In the genomic region with DNA sequence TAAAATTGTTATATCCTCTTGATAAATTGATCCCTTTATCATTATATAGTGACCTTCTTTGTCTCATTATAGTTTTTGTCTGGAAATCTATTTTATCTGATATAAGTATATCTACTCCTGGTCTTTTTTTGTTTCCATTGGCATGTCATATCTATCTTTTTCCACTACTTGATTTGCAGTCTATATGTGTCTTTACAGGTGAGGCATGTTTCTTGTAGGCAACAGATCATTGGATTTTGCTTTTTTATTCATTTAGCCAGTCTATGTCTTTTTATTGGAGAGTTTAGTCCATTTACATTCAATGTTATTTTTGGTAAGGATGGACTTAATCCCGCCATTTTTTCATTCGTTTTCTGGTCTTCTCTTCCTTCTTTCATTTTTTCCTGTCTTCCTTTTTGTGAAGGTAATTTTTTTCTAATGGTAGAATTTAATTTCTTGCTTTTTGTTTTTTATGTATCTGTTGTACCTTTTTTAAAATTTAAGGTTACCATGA, we compare ENCODE assay signal across 35 cellular contexts. TPM values are rescaled to one million over a fixed set of nuclear protein-coding genes. Genes with fewer than 3 reads are reported as not detected.
"Had no signal": no experiment of that assay in that cellular context is flagged by ENCODE, and none has a peak within 500 bp of the region (broad histone marks: within the 10 kb centered on the region; RNA-seq: fewer than 3 reads in every experiment).

No MANE protein-coding gene starts in this region.

- H3K4me1 ChIP-seq: ascending aorta, body of pancreas, breast epithelium had no signal

- H3K4me1 Mint-ChIP-seq: activated B cell treated with CpG ODN at 0.5 μM for 24 hours; activated CD4-positive, alpha-beta memory T cell treated with anti-CD3 and anti-CD28 coated beads, Interleukin-2, amount 10 ng/mL, durations not matched to agents 7 days and 5 days; activated CD4-positive, alpha-beta T cell treated with anti-CD3 and anti-CD28 coated beads, Interleukin-2, amount 10 ng/mL, durations not matched to agents 24 days and 14 days; activated CD8-positive, alpha-beta memory T cell treated with anti-CD3 and anti-CD28 coated beads, Interleukin-2, amount 10 ng/mL, durations not matched to agents 7 days and 5 days; activated naive CD4-positive, alpha-beta T cell treated with anti-CD3 and anti-CD28 coated beads, Interleukin-2, amount 10 ng/mL, durations not matched to agents 7 days and 5 days; activated naive CD4-positive, alpha-beta T cell treated with anti-CD3 and anti-CD28 coated beads, Interleukin-2, amount 50 U/mL, for 24 hours; activated naive CD8-positive, alpha-beta T cell treated with anti-CD3 and anti-CD28 coated beads, Interleukin-2, amount 10 ng/mL, durations not matched to agents 7 days and 5 days; activated naive CD8-positive, alpha-beta T cell treated with anti-CD3 and anti-CD28 coated beads, Interleukin-2, amount 50 U/mL, for 24 hours had no signal

- H3K4me3 ChIP-seq: ascending aorta, body of pancreas, breast epithelium had no signal

- H3K36me3 ChIP-seq: ascending aorta, brain microvascular endothelial cell, breast epithelium had no signal

- H3K27me3 Mint-ChIP-seq: activated CD4-positive, alpha-beta T cell treated with anti-CD3 and anti-CD28 coated beads, Interleukin-2, amount 10 ng/mL, durations not matched to agents 24 days and 14 days; activated naive CD4-positive, alpha-beta T cell treated with anti-CD3 and anti-CD28 coated beads, Interleukin-2, amount 10 ng/mL, durations not matched to agents 7 days and 5 days had no signal

- H3K36me3 Mint-ChIP-seq: activated naive CD4-positive, alpha-beta T cell treated with anti-CD3 and anti-CD28 coated beads, Interleukin-2, amount 10 ng/mL, durations not matched to agents 7 days and 5 days had no signal

- H3K4me3 Mint-ChIP-seq: activated B cell treated with CpG ODN at 0.5 μM for 24 hours; activated CD4-positive, alpha-beta memory T cell treated with anti-CD3 and anti-CD28 coated beads, Interleukin-2, amount 10 ng/mL, durations not matched to agents 7 days and 5 days; activated CD4-positive, alpha-beta T cell treated with anti-CD3 and anti-CD28 coated beads, Interleukin-2, amount 10 ng/mL, durations not matched to agents 24 days and 14 days; activated CD8-positive, alpha-beta memory T cell treated with anti-CD3 and anti-CD28 coated beads, Interleukin-2, amount 10 ng/mL, durations not matched to agents 7 days and 5 days; activated CD8-positive, alpha-beta T cell treated with anti-CD3 and anti-CD28 coated beads, Interleukin-2, amount 10 ng/mL, durations not matched to agents 7 days and 5 days; activated naive CD4-positive, alpha-beta T cell treated with anti-CD3 and anti-CD28 coated beads, Interleukin-2, amount 10 ng/mL, durations not matched to agents 7 days and 5 days; activated naive CD4-positive, alpha-beta T cell treated with anti-CD3 and anti-CD28 coated beads, Interleukin-2, amount 50 U/mL, for 24 hours; activated naive CD8-positive, alpha-beta T cell; activated naive CD8-positive, alpha-beta T cell treated with anti-CD3 and anti-CD28 coated beads, Interleukin-2, amount 10 ng/mL, durations not matched to agents 7 days and 5 days; activated naive CD8-positive, alpha-beta T cell treated with anti-CD3 and anti-CD28 coated beads, Interleukin-2, amount 50 U/mL, for 24 hours; activated T-cell treated with anti-CD3 and anti-CD28 coated beads, Interleukin-2, amount 50 U/mL, for 24 hours; T-helper 1 cell treated with Interleukin-12 subunit alpha and Interleukin-12 subunit beta and Interleukin-4 antibody, amounts not matched to agents 30 μg/mL and 1 μg/mL, for 36 hours; T-helper 2 cell treated with Interferon-gamma antibody and Interleukin-4, amounts not matched to agents 5 μg/mL and 100 μg/mL, for 36 hours had no signal

- H3K27me3 ChIP-seq: ascending aorta, body of pancreas, brain microvascular endothelial cell, breast epithelium had no signal

- H3K27ac ChIP-seq: ascending aorta, body of pancreas, brain microvascular endothelial cell, breast epithelium, VCaP had no signal

- FAIRE-seq: TTC549 had no signal

- ATAC-seq: activated CD8-positive, alpha-beta memory T cell treated with anti-CD3 and anti-CD28 coated beads, Interleukin-2, amount 10 ng/mL, durations not matched to agents 7 days and 5 days; activated CD8-positive, alpha-beta T cell treated with anti-CD3 and anti-CD28 coated beads, Interleukin-2, amount 10 ng/mL, durations not matched to agents 7 days and 5 days; activated naive CD8-positive, alpha-beta T cell treated with anti-CD3 and anti-CD28 coated beads, Interleukin-2, amount 50 U/mL, for 24 hours; body of pancreas had no signal

- DNase-seq: activated B cell treated with CpG ODN at 0.5 μM for 24 hours; activated CD4-positive, alpha-beta memory T cell treated with anti-CD3 and anti-CD28 coated beads, Interleukin-2, amount 10 ng/mL, durations not matched to agents 7 days and 5 days; activated CD4-positive, alpha-beta T cell treated with anti-CD3 and anti-CD28 coated beads for 4 hours; activated CD4-positive, alpha-beta T cell treated with anti-CD3 and anti-CD28 coated beads, Interleukin-2, amount 10 ng/mL, durations not matched to agents 24 days and 14 days; activated CD4-positive, alpha-beta T cell treated with anti-CD3 and anti-CD28 coated beads, Interleukin-2, amount 50 U/mL, for 48 hours; activated CD4-positive, CD25-positive, alpha-beta regulatory T cell treated with anti-CD3 and anti-CD28 coated beads, Interleukin-2, amount 50 U/mL, for 72 hours; activated CD8-positive, alpha-beta memory T cell treated with anti-CD3 and anti-CD28 coated beads for 24 hours; activated CD8-positive, alpha-beta memory T cell treated with anti-CD3 and anti-CD28 coated beads, Interleukin-2, amount 10 ng/mL, durations not matched to agents 7 days and 5 days; activated CD8-positive, alpha-beta memory T cell treated with anti-CD3 and anti-CD28 coated beads, Interleukin-2, amount 50 U/mL, for 48 hours; activated CD8-positive, alpha-beta T cell treated with anti-CD3 and anti-CD28 coated beads, Interleukin-2, amount 10 ng/mL, durations not matched to agents 7 days and 5 days; activated effector memory CD4-positive, alpha-beta T cell treated with Interleukin-2 at 50 U/mL for 16 hours; activated gamma-delta T cell; activated naive CD4-positive, alpha-beta T cell treated with anti-CD3 and anti-CD28 coated beads, Interleukin-2, amount 10 ng/mL, durations not matched to agents 7 days and 5 days; activated naive CD4-positive, alpha-beta T cell treated with Interleukin-2 at 50 U/mL for 16 hours; activated naive CD8-positive, alpha-beta T cell treated with anti-CD3 and anti-CD28 coated beads, Interleukin-2, amount 10 ng/mL, durations not matched to agents 7 days and 5 days; activated naive CD8-positive, alpha-beta T cell treated with anti-CD3 and anti-CD28 coated beads, Interleukin-2, amount 50 U/mL, for 24 hours; activated T-cell treated with anti-CD3 and anti-CD28 coated beads, Interleukin-2, amount 50 U/mL, for 24 hours; activated T-cell treated with anti-CD3 and anti-CD28 coated beads, Interleukin-2, amount 50 U/mL, for 48 hours; amygdala; anterior cingulate cortex; body of pancreas; brain microvascular endothelial cell; central memory CD4-positive, alpha-beta T cell; T-helper 1 cell; T-helper 2 cell; T-helper 9 cell had no signal

- H3K27ac Mint-ChIP-seq: activated B cell treated with CpG ODN at 0.5 μM for 24 hours; activated CD4-positive, alpha-beta memory T cell treated with anti-CD3 and anti-CD28 coated beads, Interleukin-2, amount 10 ng/mL, durations not matched to agents 7 days and 5 days; activated CD4-positive, alpha-beta T cell treated with anti-CD3 and anti-CD28 coated beads, Interleukin-2, amount 10 ng/mL, durations not matched to agents 24 days and 14 days; activated CD8-positive, alpha-beta memory T cell treated with anti-CD3 and anti-CD28 coated beads, Interleukin-2, amount 10 ng/mL, durations not matched to agents 7 days and 5 days; activated CD8-positive, alpha-beta T cell treated with anti-CD3 and anti-CD28 coated beads, Interleukin-2, amount 10 ng/mL, durations not matched to agents 7 days and 5 days; activated naive CD4-positive, alpha-beta T cell treated with anti-CD3 and anti-CD28 coated beads, Interleukin-2, amount 10 ng/mL, durations not matched to agents 7 days and 5 days; activated naive CD4-positive, alpha-beta T cell treated with anti-CD3 and anti-CD28 coated beads, Interleukin-2, amount 50 U/mL, for 24 hours; activated naive CD8-positive, alpha-beta T cell; activated naive CD8-positive, alpha-beta T cell treated with anti-CD3 and anti-CD28 coated beads, Interleukin-2, amount 10 ng/mL, durations not matched to agents 7 days and 5 days; activated naive CD8-positive, alpha-beta T cell treated with anti-CD3 and anti-CD28 coated beads, Interleukin-2, amount 50 U/mL, for 24 hours; activated T-cell treated with anti-CD3 and anti-CD28 coated beads, Interleukin-2, amount 50 U/mL, for 24 hours; activated T-helper 2 cell treated with anti-CD3 and anti-CD28 coated beads, Interferon-gamma antibody, Interleukin-2, Interleukin-4, amounts not matched to agents 10 μg/mL and 5 μg/mL and 100 μg/mL, durations not matched to agents 14 hours and 24 hours and 36 hours; T-helper 1 cell treated with Interleukin-12 subunit alpha and Interleukin-12 subunit beta and Interleukin-4 antibody, amounts not matched to agents 30 μg/mL and 1 μg/mL, for 36 hours; T-helper 2 cell treated with Interferon-gamma antibody and Interleukin-4, amounts not matched to agents 5 μg/mL and 100 μg/mL, for 36 hours had no signal

RNA-seq across cellular contexts. Expression of gene ZNF491, which starts 46.0 kb away (rescaled TPM):
- total RNA-seq: ascending aorta had no signal
